Comparison of ENCODE assay signal across 28 cellular contexts in the genomic region with DNA sequence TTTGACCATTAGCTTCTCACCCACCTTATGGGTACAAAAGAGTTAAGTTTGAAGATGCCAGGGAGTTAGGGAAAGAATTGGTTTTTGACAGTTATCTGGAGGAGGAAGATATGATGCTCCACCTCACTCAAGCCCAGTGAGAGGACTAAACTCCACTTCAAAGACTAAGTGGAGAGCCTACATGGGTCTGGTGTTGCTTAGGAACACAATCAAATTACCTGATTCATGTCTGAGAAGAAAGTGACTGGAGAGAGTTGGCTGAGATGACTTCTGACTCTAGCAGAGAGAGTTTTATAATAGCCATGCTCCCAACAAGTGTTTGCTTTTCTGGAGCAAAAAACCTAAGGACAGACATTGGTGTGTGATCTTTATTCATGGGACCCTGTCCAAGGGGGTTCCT. TPM values are rescaled to one million over a fixed set of nuclear protein-coding genes. Genes with fewer than 3 reads are reported as not detected.
DNase-seq lines count a peak whose midpoint lies in the region; ATAC-seq, FAIRE-seq and TF ChIP-seq lines count a peak whose summit lies in the region.
"Had no signal": no experiment of that assay in that cellular context is flagged by ENCODE, and none has a peak within 500 bp of the region (broad histone marks: within the 10 kb centered on the region; RNA-seq: fewer than 3 reads in every experiment).

No MANE protein-coding gene starts in this region.

- peaks cover 10% of the 10 kb centered on the region for H3K36me3 Mint-ChIP-seq in dendritic cell treated with granulocyte-macrophage colony-stimulating factor and Interleukin-4, amounts not matched to agents 40 ng/mL and 50 ng/mL, for 4 days (ENCODE audit: low read depth)

- H3K4me1 Mint-ChIP-seq in dendritic cell treated with granulocyte-macrophage colony-stimulating factor and Interleukin-4, amounts not matched to agents 40 ng/mL and 50 ng/mL, for 4 days (ENCODE audit: low read depth): peaks cover 23% of the 10 kb centered on the region
- H3K4me1 Mint-ChIP-seq: CD8-positive, alpha-beta memory T cell had no signal

- intact Hi-C loops in dendritic cell treated with granulocyte-macrophage colony-stimulating factor and Interleukin-4, amounts not matched to agents 40 ng/mL and 50 ng/mL, for 4 days (cut with micrococcal nuclease): loop anchor here (5.0 to 10.0 kb wide), 4 partner anchors 39 to 689 kb away; a partner anchor contains a TSS

- no peak for TF ChIP-seq EP300 in A549 (IDR thresholded peaks at IDR 0.05)

- no peak overlapping the region for H3K4me3 ChIP-seq in A549
- no peak overlapping the region for H3K4me3 ChIP-seq in ACC112 (ENCODE audit: low read depth, low read length)
- H3K4me3 ChIP-seq: K562, SJCRH30 had no signal

- H3K9me3 Mint-ChIP-seq in dendritic cell treated with granulocyte-macrophage colony-stimulating factor and Interleukin-4, amounts not matched to agents 40 ng/mL and 50 ng/mL, for 4 days: peaks cover 18% of the 10 kb centered on the region
- H3K9me3 Mint-ChIP-seq: T-helper 1 cell treated with Interleukin-12 subunit alpha and Interleukin-12 subunit beta and Interleukin-4 antibody, amounts not matched to agents 30 μg/mL and 1 μg/mL, for 36 hours had no signal

- peak overlapping the region; percentile 41 for H3K27ac Mint-ChIP-seq in dendritic cell treated with granulocyte-macrophage colony-stimulating factor and Interleukin-4, amounts not matched to agents 40 ng/mL and 50 ng/mL, for 4 days
- H3K27ac Mint-ChIP-seq: CD8-positive, alpha-beta memory T cell; HFFc6; T-helper 1 cell treated with Interleukin-12 subunit alpha and Interleukin-12 subunit beta and Interleukin-4 antibody, amounts not matched to agents 30 μg/mL and 1 μg/mL, for 36 hours had no signal

- no peak for TF ChIP-seq CTCF in A549 (IDR thresholded peaks at IDR 0.05)

- CTCF ChIA-PET in A549 (lab: Yijun Ruan, JAX): interaction anchor here (0.6 to 2.4 kb wide), 8 partner anchors 10 to 749 kb away, joined by 3 to 12 read pairs (median 4); no protein-coding TSS in a partner anchor

- no peak overlapping the region for H3K4me2 ChIP-seq in A549

- H3K36me3 ChIP-seq in ACC112 (ENCODE audit: insufficient read depth, low read length): no peaks in the 10 kb centered on the region
- H3K36me3 ChIP-seq: SJCRH30 had no signal

- H3K9me3 ChIP-seq in A549: 0 out of 3 replicates have a peak, but pooled peaks cover 2% of the 10 kb centered on the region
- H3K9me3 ChIP-seq: SJCRH30 had no signal

- no peak overlapping the region for H3K4me3 Mint-ChIP-seq in dendritic cell treated with granulocyte-macrophage colony-stimulating factor and Interleukin-4, amounts not matched to agents 40 ng/mL and 50 ng/mL, for 4 days
- H3K4me3 Mint-ChIP-seq: CD8-positive, alpha-beta memory T cell; HFFc6; T-helper 1 cell treated with Interleukin-12 subunit alpha and Interleukin-12 subunit beta and Interleukin-4 antibody, amounts not matched to agents 30 μg/mL and 1 μg/mL, for 36 hours had no signal

- H3K4me1 ChIP-seq in A549 (peaks cover 10% of the 10 kb centered on the region; the same call in 1 of the 3 replicates), ACC112 (ENCODE audit: control insufficient read depth, insufficient read depth, low read length, unreplicated experiment) (peaks cover 15% of the 10 kb centered on the region)
- H3K4me1 ChIP-seq: SJCRH30 had no signal

- no peaks in the 10 kb centered on the region for H3K27me3 Mint-ChIP-seq in dendritic cell treated with granulocyte-macrophage colony-stimulating factor and Interleukin-4, amounts not matched to agents 40 ng/mL and 50 ng/mL, for 4 days

- H2AFZ ChIP-seq in ACC112 (ENCODE audit: low read length, unreplicated experiment): peak overlapping the region; percentile 7

- no peak for TF ChIP-seq RAD21 in A549 (conservative IDR thresholded peaks at IDR 0.05 in 1 of 2, IDR thresholded peaks at IDR 0.05 in 1 of 2)

- POLR2A ChIA-PET in A549 (lab: Yijun Ruan, JAX): no interaction called here

- no peaks in the 10 kb centered on the region for H3K27me3 ChIP-seq in ACC112 (ENCODE audit: insufficient read depth, low read length)
- H3K27me3 ChIP-seq: SJCRH30 had no signal

- DNase-seq in A549 (ENCODE audit: low read depth in 1 of 2, low spot score in 1 of 2) (no peak), M059J (ENCODE audit: low read depth) (peak; percentile 65), NCI-H1417 treated with DMSO at 0.1 percent for 48 hours (lab: John Stamatoyannopoulos, UW) (no peak), Kasumi-1 (lab: John Stamatoyannopoulos, UW) (no peak), NCI-H128 (lab: John Stamatoyannopoulos, UW; ENCODE audit: unreplicated experiment) (no peak)
- DNase-seq in activated T-cell treated with anti-CD3 and anti-CD28 coated beads, Interleukin-2, amount 50 U/mL, for 1 hour: no peak
- DNase-seq: AML-193; C1 segment of cervical spinal cord; Calu3; CD8-positive, alpha-beta memory T cell; DMS153; EL; GF-D8; HFFc6; NCI-H1092 treated with DMSO at 0.1 percent for 48 hours; NCI-H1694 treated with DMSO at 0.1 percent for 48 hours; NCI-H2081 treated with DMSO at 0.1 percent for 48 hours; NCI-H446 treated with DMSO at 0.1 percent for 48 hours; NCI-H69; OCI-M1; SJCRH30 had no signal

- no peak for ATAC-seq in A549
- ATAC-seq: K562 had no signal

- TF ChIP-seq POLR2A in A549 (IDR thresholded peaks at IDR 0.05; ENCODE audit: low read length): no peak

- no peaks in the 10 kb centered on the region for H3K79me2 ChIP-seq in ACC112 (ENCODE audit: control insufficient read depth, insufficient read depth, low read length, unreplicated experiment)

- H3K27ac ChIP-seq in A549 (peak overlapping the region; percentile 50 to 56; a peak in 5 of 6 replicates), ACC112 (ENCODE audit: low read depth, low read length) (no peak overlapping the region)
- H3K27ac ChIP-seq: SJCRH30 had no signal

- FAIRE-seq in A549 (lab: Jason Lieb, UNC): no peak
- FAIRE-seq: H54, K562, RCC 7860 had no signal

TF ChIP-seq in A549, 52 proteins besides CTCF, POLR2A, EP300 and RAD21 (continues in another document):
- TF ChIP-seq TP53 (CRISPR knock-in tag; IDR thresholded peaks at IDR 0.05) (no peak), FOSL2 (IDR thresholded peaks at IDR 0.05) (no peak), FOSL2 (CRISPR knock-in tag; IDR thresholded peaks at IDR 0.05) (no peak), CBX2 (IDR thresholded peaks at IDR 0.05; ENCODE audit: borderline replicate concordance, low read depth) (no peak), RCOR1 (IDR thresholded peaks at IDR 0.05; ENCODE audit: low read depth, low read length) (no peak), KDM1A (IDR thresholded peaks at IDR 0.05; ENCODE audit: low read depth) (no peak), ZC3H11A (IDR thresholded peaks at IDR 0.05) (no peak), POLR2AphosphoS2 (conservative IDR thresholded peaks at IDR 0.05; ENCODE audit: low read length) (no peak), KDM5A (IDR thresholded peaks at IDR 0.05) (no peak), FOXS1 (CRISPR knock-in tag; IDR thresholded peaks at IDR 0.05) (no peak), HOXB5 (CRISPR knock-in tag; IDR thresholded peaks at IDR 0.05) (no peak)
- TF ChIP-seq, protein P1, sequence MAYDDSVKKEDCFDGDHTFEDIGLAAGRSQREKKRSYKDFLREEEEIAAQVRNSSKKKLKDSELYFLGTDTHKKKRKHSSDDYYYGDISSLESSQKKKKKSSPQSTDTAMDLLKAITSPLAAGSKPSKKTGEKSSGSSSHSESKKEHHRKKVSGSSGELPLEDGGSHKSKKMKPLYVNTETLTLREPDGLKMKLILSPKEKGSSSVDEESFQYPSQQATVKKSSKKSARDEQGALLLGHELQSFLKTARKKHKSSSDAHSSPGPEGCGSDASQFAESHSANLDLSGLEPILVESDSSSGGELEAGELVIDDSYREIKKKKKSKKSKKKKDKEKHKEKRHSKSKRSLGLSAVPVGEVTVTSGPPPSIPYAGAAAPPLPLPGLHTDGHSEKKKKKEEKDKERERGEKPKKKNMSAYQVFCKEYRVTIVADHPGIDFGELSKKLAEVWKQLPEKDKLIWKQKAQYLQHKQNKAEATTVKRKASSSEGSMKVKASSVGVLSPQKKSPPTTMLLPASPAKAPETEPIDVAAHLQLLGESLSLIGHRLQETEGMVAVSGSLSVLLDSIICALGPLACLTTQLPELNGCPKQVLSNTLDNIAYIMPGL (CRISPR knock-in tag; IDR thresholded peaks at IDR 0.05; ENCODE audit: borderline replicate concordance): no peak
- TF ChIP-seq, protein P2, sequence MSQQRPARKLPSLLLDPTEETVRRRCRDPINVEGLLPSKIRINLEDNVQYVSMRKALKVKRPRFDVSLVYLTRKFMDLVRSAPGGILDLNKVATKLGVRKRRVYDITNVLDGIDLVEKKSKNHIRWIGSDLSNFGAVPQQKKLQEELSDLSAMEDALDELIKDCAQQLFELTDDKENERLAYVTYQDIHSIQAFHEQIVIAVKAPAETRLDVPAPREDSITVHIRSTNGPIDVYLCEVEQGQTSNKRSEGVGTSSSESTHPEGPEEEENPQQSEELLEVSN (IDR thresholded peaks at IDR 0.05; ENCODE audit: borderline replicate concordance, low read depth): no peak
- TF ChIP-seq, protein P3, sequence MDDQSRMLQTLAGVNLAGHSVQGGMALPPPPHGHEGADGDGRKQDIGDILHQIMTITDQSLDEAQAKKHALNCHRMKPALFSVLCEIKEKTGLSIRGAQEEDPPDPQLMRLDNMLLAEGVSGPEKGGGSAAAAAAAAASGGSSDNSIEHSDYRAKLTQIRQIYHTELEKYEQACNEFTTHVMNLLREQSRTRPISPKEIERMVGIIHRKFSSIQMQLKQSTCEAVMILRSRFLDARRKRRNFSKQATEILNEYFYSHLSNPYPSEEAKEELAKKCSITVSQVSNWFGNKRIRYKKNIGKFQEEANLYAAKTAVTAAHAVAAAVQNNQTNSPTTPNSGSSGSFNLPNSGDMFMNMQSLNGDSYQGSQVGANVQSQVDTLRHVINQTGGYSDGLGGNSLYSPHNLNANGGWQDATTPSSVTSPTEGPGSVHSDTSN (IDR thresholded peaks at IDR 0.05): no peak
- TF ChIP-seq, protein P4, sequence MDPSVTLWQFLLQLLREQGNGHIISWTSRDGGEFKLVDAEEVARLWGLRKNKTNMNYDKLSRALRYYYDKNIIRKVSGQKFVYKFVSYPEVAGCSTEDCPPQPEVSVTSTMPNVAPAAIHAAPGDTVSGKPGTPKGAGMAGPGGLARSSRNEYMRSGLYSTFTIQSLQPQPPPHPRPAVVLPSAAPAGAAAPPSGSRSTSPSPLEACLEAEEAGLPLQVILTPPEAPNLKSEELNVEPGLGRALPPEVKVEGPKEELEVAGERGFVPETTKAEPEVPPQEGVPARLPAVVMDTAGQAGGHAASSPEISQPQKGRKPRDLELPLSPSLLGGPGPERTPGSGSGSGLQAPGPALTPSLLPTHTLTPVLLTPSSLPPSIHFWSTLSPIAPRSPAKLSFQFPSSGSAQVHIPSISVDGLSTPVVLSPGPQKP (IDR thresholded peaks at IDR 0.05; ENCODE audit: low read depth, low read length): no peak

RNA-seq across cellular contexts. Expression of a gene that starts 43.3 kb away (rescaled TPM):
- 1.4 and 1.6 TPM in 2 replicates for polyA plus RNA-seq in A549 (2011; rRNA removed)
- polyA plus RNA-seq in A549 (2012; cell fraction: cytosol; rRNA removed): 0.03 TPM in 2 replicates
- 0.02 and 0.13 TPM in 2 replicates for polyA plus RNA-seq in A549 (2012; cell fraction: nucleus; rRNA removed)
- polyA plus RNA-seq in A549 (2017; fragmentation: RNase III; extraction: RNeasy Plus Mini Kit Qiagen cat#74134 plus additional on column Dnase treatment): 0.16 to 0.28 TPM (median 0.27 TPM) in 3 replicates
- 0.54 and 0.87 TPM in 2 replicates for polyA minus RNA-seq in A549 (2011; rRNA and poly(A)+ RNA removed)
- 1.6 and 3.0 TPM in 2 replicates for total RNA-seq in M059J (2014; rRNA removed; shearing (Covaris generic))
- total RNA-seq: CD8-positive, alpha-beta memory T cell; HFFc6 had no signal
- polyA plus RNA-seq: AG04450; CD8-positive, alpha-beta memory T cell had no signal
